ENCODE assay signal across 14 cellular contexts in genomic region chr5:147930759-147931158, GRCh38. TPM values are rescaled to one million over a fixed set of nuclear protein-coding genes. Genes with fewer than 3 reads are reported as not detected.
A peak's percentile ranks its signal among the peaks of the same experiment; 100 is the strongest.
DNase-seq lines count a peak whose midpoint lies in the region; ATAC-seq and TF ChIP-seq lines count a peak whose summit lies in the region.
"Had no signal": no experiment of that assay in that cellular context is flagged by ENCODE, and none has a peak within 500 bp of the region (broad histone marks: within the 10 kb centered on the region; RNA-seq: fewer than 3 reads in every experiment).

No MANE protein-coding gene starts in this region.

- DNase-seq in GM10266 (ENCODE audit: extremely low spot score) (peak; percentile 14), NOMO-1 (lab: John Stamatoyannopoulos, UW; ENCODE audit: unreplicated experiment in 2 of 2) (peak; percentile 77 to 78), AG20443 (ENCODE audit: low spot score) (no peak), MCF 10A (ENCODE audit: unreplicated experiment) (no peak), DMS114 treated with DMSO at 0.1 percent for 48 hours (lab: John Stamatoyannopoulos, UW; ENCODE audit: unreplicated experiment) (no peak)
- no peak for DNase-seq in stimulated activated naive CD8-positive, alpha-beta T cell treated with anti-CD3 and anti-CD28 coated beads, Interleukin-15, amount 100 ng/mL, for 72 hours
- DNase-seq: activated CD4-positive, alpha-beta T cell treated with anti-CD3 and anti-CD28 coated beads, Interleukin-2, amount 50 U/mL, for 1 hour; activated naive CD4-positive, alpha-beta T cell; EL had no signal

- CTCF ChIA-PET in MCF 10A (lab: Yijun Ruan, JAX), result interaction anchor here (0.5 to 10.8 kb wide), 10 partner anchors 7 to 1105 kb away, joined by 3 to 415 read pairs (median 4); partner anchors contain the start of gene SCGB3A2

- TF ChIP-seq CTCF in GM10266 (IDR thresholded peaks at IDR 0.05; ENCODE audit: control insufficient read depth, insufficient read depth, low read depth, missing control alignments), result no peak
- TF ChIP-seq CTCF in MCF 10A (IDR thresholded peaks at IDR 0.05; ENCODE audit: unreplicated experiment), result no peak

- BruUV-seq in MCF 10A (replicated peaks; lab: Mats Ljungman, UMichigan), result no TSS peak

- POLR2A ChIA-PET in MCF 10A (lab: Yijun Ruan, JAX), result no interaction called here

- no peaks in the 10 kb centered on the region for H3K36me3 Mint-ChIP-seq in MCF 10A (ENCODE audit: insufficient read depth, unreplicated experiment)

- no peaks in the 10 kb centered on the region for H3K4me1 Mint-ChIP-seq in MCF 10A (ENCODE audit: insufficient read depth, unreplicated experiment)
- H3K4me1 Mint-ChIP-seq in stimulated activated naive CD8-positive, alpha-beta T cell treated with anti-CD3 and anti-CD28 coated beads, Interleukin-15, amount 100 ng/mL, for 72 hours, result no peaks in the 10 kb centered on the region

- H3K9me3 Mint-ChIP-seq in MCF 10A (ENCODE audit: unreplicated experiment), result no peaks in the 10 kb centered on the region
- H3K9me3 Mint-ChIP-seq in stimulated activated naive CD8-positive, alpha-beta T cell treated with anti-CD3 and anti-CD28 coated beads, Interleukin-15, amount 100 ng/mL, for 72 hours, result peaks cover 0 to 11% of the 10 kb centered on the region in 2 donors

- intact Hi-C loops in MCF 10A (cut with micrococcal nuclease), result no loop called here

- no peak overlapping the region for H3K27ac Mint-ChIP-seq in MCF 10A (ENCODE audit: low read depth, unreplicated experiment)
- H3K27ac Mint-ChIP-seq in stimulated activated naive CD8-positive, alpha-beta T cell treated with anti-CD3 and anti-CD28 coated beads, Interleukin-15, amount 100 ng/mL, for 72 hours, result no peak overlapping the region

- H3K27me3 Mint-ChIP-seq in MCF 10A (ENCODE audit: insufficient read depth, unreplicated experiment), result no peaks in the 10 kb centered on the region
- H3K27me3 Mint-ChIP-seq in stimulated activated naive CD8-positive, alpha-beta T cell treated with anti-CD3 and anti-CD28 coated beads, Interleukin-15, amount 100 ng/mL, for 72 hours, result no peaks in the 10 kb centered on the region

- no peak overlapping the region for H3K4me3 Mint-ChIP-seq in MCF 10A (ENCODE audit: unreplicated experiment)
- no peak overlapping the region for H3K4me3 Mint-ChIP-seq in stimulated activated naive CD8-positive, alpha-beta T cell treated with anti-CD3 and anti-CD28 coated beads, Interleukin-15, amount 100 ng/mL, for 72 hours

- ATAC-seq in GM21360 (IDR thresholded peaks at IDR 0.05; ENCODE audit: unreplicated experiment) (peak; percentile 80), HG03025 (IDR thresholded peaks at IDR 0.05; ENCODE audit: low FRiP score, unreplicated experiment) (peak; percentile 92)
- ATAC-seq in stimulated activated naive CD8-positive, alpha-beta T cell treated with anti-CD3 and anti-CD28 coated beads, Interleukin-15, amount 100 ng/mL, for 72 hours, result no peak
- ATAC-seq: sciatic nerve had no signal

RNA-seq across cellular contexts. Expression of gene C5orf46, which starts 24.4 kb away (rescaled TPM):
- total RNA-seq in MCF 10A (2022), result 2.1 and 5.7 TPM in 2 replicates
- total RNA-seq: NCI-H460, sciatic nerve, tibial nerve had no signal

RNA-seq across cellular contexts. Expression of gene SCGB3A2, which starts 52.2 kb away (rescaled TPM):
- total RNA-seq in MCF 10A (2022), result not detected in 2 replicates
- total RNA-seq: NCI-H460, tibial nerve had no signal

Comparison
In these comparisons a context has a peak if more than half of its experiments do, and no peak if none do; other contexts are left out.
1. DNase-seq: peak in GM10266 (single experiment) and NOMO-1 (2 of 2); none in AG20443 (single experiment), MCF 10A (single experiment), stimulated activated naive CD8-positive, alpha-beta T cell treated with anti-CD3 and anti-CD28 coated beads, Interleukin-15, amount 100 ng/mL, for 72 hours (0 of 2) and DMS114 treated with DMSO at 0.1 percent for 48 hours (single experiment).